Comparison of ENCODE assay signal across 13 cellular contexts in the genomic region with DNA sequence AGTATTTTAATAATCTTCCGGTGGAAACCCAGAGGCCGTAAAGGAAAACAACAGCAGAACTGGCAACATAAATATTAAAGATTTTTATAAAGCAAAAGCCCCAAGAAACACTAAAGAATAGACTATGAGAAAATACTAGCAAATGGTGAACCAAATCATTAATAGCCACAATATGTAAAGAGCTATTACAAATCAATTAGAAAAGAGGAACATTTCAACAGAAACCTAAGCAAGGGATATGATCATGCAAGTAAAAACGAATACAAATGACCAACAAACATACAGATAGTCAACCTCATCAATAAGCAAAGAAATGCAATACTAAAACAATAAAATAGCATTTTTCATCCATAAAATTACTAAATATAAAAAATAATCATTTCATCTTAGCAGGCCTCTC. TPM values are rescaled to one million over a fixed set of nuclear protein-coding genes. Genes with fewer than 3 reads are reported as not detected.
DNase-seq lines count a peak whose midpoint lies in the region; ATAC-seq and TF ChIP-seq lines count a peak whose summit lies in the region.
"Had no signal": no experiment of that assay in that cellular context is flagged by ENCODE, and none has a peak within 500 bp of the region (broad histone marks: within the 10 kb centered on the region; RNA-seq: fewer than 3 reads in every experiment).

No MANE protein-coding gene starts in this region.

- H3K27ac ChIP-seq in CD4-positive, alpha-beta T cell (ENCODE audit: low read depth, low read length): no peak overlapping the region
- H3K27ac ChIP-seq in HEK293 (ENCODE audit: extremely low read depth, low read depth, low read length): no peak overlapping the region
- peak overlapping the region in 3 of 5 donors; percentile 20 to 66 (median 31) for H3K27ac ChIP-seq in adrenal gland
- H3K27ac ChIP-seq in hepatocyte: peak overlapping the region; percentile 98
- H3K27ac ChIP-seq: BLaER1, HL-60 had no signal

- H3K27me3 Mint-ChIP-seq in CD4-positive, alpha-beta T cell: no peaks in the 10 kb centered on the region

- H3K9me3 Mint-ChIP-seq in CD4-positive, alpha-beta T cell: peaks cover 10% of the 10 kb centered on the region

- no peak overlapping the region for H3K27ac Mint-ChIP-seq in CD4-positive, alpha-beta T cell

- no peak overlapping the region for H2AFZ ChIP-seq in hepatocyte

- WGBS in adrenal gland, 4 donors: 55 to 93% (median 76%) methylated on average over 3 of the region's 3 CpGs
- WGBS in hepatocyte (ENCODE audit: low lambda C conversion rate, missing lambda C conversion rate): 94% methylated on average over 3 of the region's 3 CpGs

- DNase-seq in CD4-positive, alpha-beta T cell: no peak
- DNase-seq in adrenal gland (no peak), hepatocyte (ENCODE audit: low spot score) (no peak), NOMO-1 treated with dmso at 0.1 percent for 144 hours (lab: John Stamatoyannopoulos, UW; ENCODE audit: unreplicated experiment) (no peak), NCI-H1694 (lab: John Stamatoyannopoulos, UW) (no peak)
- DNase-seq: GOT3, KBM-7 had no signal

- peaks cover 60% of the 10 kb centered on the region for H3K36me3 Mint-ChIP-seq in CD4-positive, alpha-beta T cell (ENCODE audit: low read depth)

- H3K4me3 Mint-ChIP-seq in CD4-positive, alpha-beta T cell: peak overlapping the region; percentile 5
- H3K4me3 Mint-ChIP-seq: HFFc6 had no signal

- H3K4me3 ChIP-seq in HEK293 (ENCODE audit: low read depth, low read length) (no peak overlapping the region), adrenal gland (no peak overlapping the region), hepatocyte (no peak overlapping the region)
- H3K4me3 ChIP-seq: BLaER1, HAP-1 had no signal

- peaks cover 24% of the 10 kb centered on the region for H3K9me3 ChIP-seq in CD4-positive, alpha-beta T cell (ENCODE audit: control insufficient read depth, low read length)
- no peaks in the 10 kb centered on the region for H3K9me3 ChIP-seq in HEK293 (ENCODE audit: control insufficient read depth, insufficient read depth, low read depth, low read length)
- peaks cover 0 to 14% (median 0%) of the 10 kb centered on the region in 3 donors for H3K9me3 ChIP-seq in adrenal gland (replicated peaks in 1 of 3)
- H3K9me3 ChIP-seq in hepatocyte (ENCODE audit: low read depth): no peaks in the 10 kb centered on the region
- H3K9me3 ChIP-seq: HAP-1 had no signal

- H3K36me3 ChIP-seq in HEK293 (ENCODE audit: control insufficient read depth in 2 of 2, insufficient read depth in 1 of 2, low read length in 2 of 2) (no peaks in the 10 kb centered on the region), adrenal gland (replicated peaks in 1 of 2) (no peaks in the 10 kb centered on the region), hepatocyte (replicated peaks; ENCODE audit: insufficient read depth, low read depth) (no peaks in the 10 kb centered on the region)
- H3K36me3 ChIP-seq: HAP-1 had no signal

- H3K4me1 Mint-ChIP-seq in CD4-positive, alpha-beta T cell (ENCODE audit: low read depth): peaks cover 58% of the 10 kb centered on the region

- H3K4me2 ChIP-seq in hepatocyte: peak overlapping the region; percentile 89

- no peak for TF ChIP-seq CTCF in CD4-positive, alpha-beta T cell (IDR thresholded peaks at IDR 0.05)
- TF ChIP-seq CTCF in HEK293 (tag by site-specific recombination; IDR thresholded peaks at IDR 0.05) (no peak), adrenal gland (IDR thresholded peaks at IDR 0.05) (no peak), hepatocyte (IDR thresholded peaks at IDR 0.05; ENCODE audit: poor library complexity) (no peak)

- TF ChIP-seq POLR2A in adrenal gland (IDR thresholded peaks at IDR 0.05): no peak

- POLR2A ChIA-PET in CD4-positive, alpha-beta T cell (lab: Charles Lee): no interaction called here
- POLR2A ChIA-PET in HEK293 (lab: Yijun Ruan, JAX): interaction anchor here (1.2 kb wide), 1 partner anchor 110 kb away, joined by 6 read pairs; a partner anchor contains a TSS

- intact Hi-C loops in CD4-positive, alpha-beta T cell (cut with DNase I, micrococcal nuclease): loop anchor here in 1 of 2 experiments (10.0 kb wide), 1 partner anchor 1931 kb away; no protein-coding TSS in a partner anchor
- intact Hi-C loops in adrenal gland (cut with DNase I): no loop called here

- peaks cover 77% of the 10 kb centered on the region for H3K79me2 ChIP-seq in hepatocyte

- ATAC-seq in CD4-positive, alpha-beta T cell (ENCODE audit: poor library complexity): no peak
- ATAC-seq in HG03460 (IDR thresholded peaks at IDR 0.05; ENCODE audit: unreplicated experiment): no peak

- no peaks in the 10 kb centered on the region for H3K9me2 ChIP-seq in hepatocyte (replicated peaks; ENCODE audit: insufficient read depth)

- H4K20me1 ChIP-seq in hepatocyte (ENCODE audit: insufficient read depth, poor library complexity, severe bottlenecking): no peaks in the 10 kb centered on the region

- CTCF ChIA-PET in CD4-positive, alpha-beta T cell (lab: Charles Lee): no interaction called here
- CTCF ChIA-PET in HEK293 (lab: Yijun Ruan, JAX): interaction anchor here (0.9 to 1.0 kb wide), 2 partner anchors 49 to 357 kb away, joined by 3 to 4 read pairs; no protein-coding TSS in a partner anchor

- H3K27me3 ChIP-seq in CD4-positive, alpha-beta T cell (ENCODE audit: control insufficient read depth, insufficient read depth, low read length): no peaks in the 10 kb centered on the region
- no peaks in the 10 kb centered on the region for H3K27me3 ChIP-seq in adrenal gland
- no peaks in the 10 kb centered on the region for H3K27me3 ChIP-seq in hepatocyte
- H3K27me3 ChIP-seq: BLaER1 had no signal

- H3K4me1 ChIP-seq in HEK293 (ENCODE audit: control insufficient read depth, insufficient read depth, low read length) (peaks cover 12% of the 10 kb centered on the region), adrenal gland (replicated peaks in 1 of 2) (peaks cover 18 to 24% of the 10 kb centered on the region in 2 donors), hepatocyte (ENCODE audit: insufficient read depth) (peaks cover 23% of the 10 kb centered on the region)

TF ChIP-seq in HEK293, 187 proteins besides CTCF, POLR2A, EP300 and RAD21:
- TF ChIP-seq ZNF157 (tag by site-specific recombination; IDR thresholded peaks at IDR 0.05) (no peak), ZBTB17 (tag by site-specific recombination; IDR thresholded peaks at IDR 0.05) (no peak), ZNF112 (tag by site-specific recombination; IDR thresholded peaks at IDR 0.05) (no peak), ZNF2 (tag by site-specific recombination; IDR thresholded peaks at IDR 0.05) (no peak), ZNF202 (tag by site-specific recombination; IDR thresholded peaks at IDR 0.05; ENCODE audit: borderline replicate concordance) (peak; percentile 76; the same call in 1 of the 2 replicates), RBAK (tag by site-specific recombination; IDR thresholded peaks at IDR 0.05) (no peak)
TF ChIP-seq in HEK293: peak in this region for 1.

RNA-seq across cellular contexts. Expression of a gene that starts 3.6 kb away (rescaled TPM):
- 1 to 10 TPM; 6.9 to 7.0 TPM for total RNA-seq in CD4-positive, alpha-beta T cell
- total RNA-seq in adrenal gland: 10 to 100 TPM; 16.7 to 34.5 (median 29.2) TPM
- 10 to 100 TPM in 1 of 3 donors, 1 to 10 TPM in 2; 4.1 to 14.8 (median 5.3) TPM for polyA plus RNA-seq in adrenal gland
- 25.6 and 31.0 TPM in 2 replicates for total RNA-seq in hepatocyte
- 10.8 and 13.1 TPM in 2 replicates for polyA plus RNA-seq in hepatocyte

Comparison
In these comparisons a context has a peak if more than half of its experiments do, and no peak if none do; other contexts are left out.
1. H3K27ac ChIP-seq: peak in adrenal gland (3 of 5) and hepatocyte (single experiment); none in CD4-positive, alpha-beta T cell (single experiment) and HEK293 (single experiment).